In the genomic region with DNA sequence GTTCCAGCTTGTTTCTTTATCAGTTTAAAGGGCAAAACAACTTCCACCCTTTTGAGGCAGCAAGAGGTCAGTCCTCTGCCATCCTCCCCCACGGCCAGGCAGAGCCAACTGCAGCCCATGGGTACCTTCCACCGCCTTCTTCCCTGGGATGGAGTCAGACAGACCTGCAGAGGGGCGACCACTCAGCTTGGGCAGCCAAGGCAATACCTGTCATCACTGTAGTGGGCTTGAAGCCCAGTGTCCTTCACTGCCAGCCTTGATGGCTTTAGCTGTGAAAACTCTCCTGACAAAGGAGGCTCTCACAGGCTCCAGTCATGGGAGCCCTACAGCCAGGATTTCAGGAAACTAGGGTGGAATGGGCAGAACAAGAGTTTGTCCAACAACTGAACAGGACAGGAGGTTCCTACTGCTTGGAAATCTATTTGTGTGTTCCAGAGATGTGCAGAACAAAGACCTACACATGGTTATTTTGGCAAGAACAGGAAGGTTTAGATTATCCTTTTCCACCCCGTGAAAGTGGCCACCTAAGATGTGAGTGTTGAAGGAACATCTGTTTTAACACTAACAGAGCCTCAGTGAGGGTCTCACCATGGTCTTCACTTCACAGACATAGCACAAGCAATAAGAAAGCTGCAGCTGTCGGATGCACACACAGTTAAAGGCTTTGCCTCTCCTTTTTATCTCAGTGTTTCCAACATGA, we compare ENCODE assay signal across 19 cellular contexts.
A peak's percentile ranks its signal among the peaks of the same experiment; 100 is the strongest.
DNase-seq lines count a peak whose midpoint lies in the region; ATAC-seq and TF ChIP-seq lines count a peak whose summit lies in the region.
"Had no signal": no experiment of that assay in that cellular context is flagged by ENCODE, and none has a peak within 500 bp of the region (broad histone marks: within the 10 kb centered on the region; RNA-seq: fewer than 3 reads in every experiment).

No MANE protein-coding gene starts in this region.

- H3K4me3 Mint-ChIP-seq in CD14-positive monocyte (no peak overlapping the region), T-helper 17 cell (no peak overlapping the region)
- H3K4me3 Mint-ChIP-seq: IgD-negative memory B cell had no signal

- peaks cover 6 to 15% of the 10 kb centered on the region in 2 donors for H3K36me3 Mint-ChIP-seq in CD14-positive monocyte
- H3K36me3 Mint-ChIP-seq in T-helper 17 cell (ENCODE audit: low read depth) = no peaks in the 10 kb centered on the region
- H3K36me3 Mint-ChIP-seq: IgD-negative memory B cell had no signal

- H3K27me3 ChIP-seq in heart right ventricle (no peaks in the 10 kb centered on the region), neutrophil (no peaks in the 10 kb centered on the region)

- TF ChIP-seq CTCF in CD14-positive monocyte (IDR thresholded peaks at IDR 0.05) (no peak), heart right ventricle (IDR thresholded peaks at IDR 0.05) (no peak), neutrophil (IDR thresholded peaks at IDR 0.05) (no peak)

- H3K36me3 ChIP-seq in heart right ventricle (no peaks in the 10 kb centered on the region), neutrophil (peaks cover 5% of the 10 kb centered on the region)

- WGBS in heart right ventricle, 2 donors = 51 to 66% methylated on average over 5 of the region's 5 CpGs

- no peak for ATAC-seq in T-helper 17 cell
- ATAC-seq in heart right ventricle = peak; percentile 31 to 89 (median 64)
- ATAC-seq: PC-3 had no signal

- intact Hi-C loops in CD14-positive monocyte (cut with micrococcal nuclease) = loop anchor here (5.0 to 10.0 kb wide), 3 partner anchors 46 to 416 kb away; partner anchors contain the start of gene CDC42EP3 (in 1 of the 2)
- intact Hi-C loops in heart right ventricle (cut with DNase I) = loop anchor here in 9 of 10 donors (2.0 to 10.0 kb wide), 7 partner anchors 44 to 434 kb away; partner anchors contain the start of gene CDC42EP3 (in 1 of the 9)

- no peak for DNase-seq in CD14-positive monocyte (ENCODE audit: low spot score)
- no peak for DNase-seq in T-helper 17 cell
- DNase-seq in heart right ventricle = peak; percentile 51 to 54
- DNase-seq in DMS 273 (lab: John Stamatoyannopoulos, UW; ENCODE audit: unreplicated experiment) = no peak
- DNase-seq in glomerular visceral epithelial cell (ENCODE audit: extremely low spot score) = no peak
- no peak for DNase-seq in DMS53 (lab: John Stamatoyannopoulos, UW)
- no peak for DNase-seq in NCI-H2081 treated with DMSO at 0.1 percent for 48 hours (lab: John Stamatoyannopoulos, UW)
- DNase-seq: COR-L47, DMS153, EL, H7, Kasumi-1, NCI-H1930, NCI-H748 treated with DMSO at 0.1 percent for 48 hours, PC-3 had no signal

- H3K27me3 Mint-ChIP-seq in CD14-positive monocyte (ENCODE audit: low read depth in 3 of 3) (peaks cover 0 to 3% (median 0%) of the 10 kb centered on the region in 3 donors), T-helper 17 cell (no peaks in the 10 kb centered on the region)
- H3K27me3 Mint-ChIP-seq: IgD-negative memory B cell had no signal

- H3K4me3 ChIP-seq in heart right ventricle = no peak overlapping the region
- H3K4me3 ChIP-seq in neutrophil (ENCODE audit: low read depth in 1 of 2, low read length in 1 of 2) = no peak overlapping the region
- H3K4me3 ChIP-seq: SK-N-MC had no signal

- H3K27ac Mint-ChIP-seq in CD14-positive monocyte = peak overlapping the region in 6 of 7 donors; percentile 59 to 98 (median 96)
- H3K27ac Mint-ChIP-seq in T-helper 17 cell = peak overlapping the region; percentile 14
- H3K27ac Mint-ChIP-seq: IgD-negative memory B cell had no signal

- peaks cover 0 to 2% (median 0%) of the 10 kb centered on the region in 7 donors for H3K9me3 Mint-ChIP-seq in CD14-positive monocyte
- H3K9me3 Mint-ChIP-seq: IgD-negative memory B cell had no signal

- H3K4me1 Mint-ChIP-seq in CD14-positive monocyte = peaks cover 67% of the 10 kb centered on the region
- peaks cover 13% of the 10 kb centered on the region for H3K4me1 Mint-ChIP-seq in T-helper 17 cell

- no peaks in the 10 kb centered on the region for H3K9me3 ChIP-seq in T-helper 17 cell (ENCODE audit: control insufficient read depth, low read length, poor library complexity, severe bottlenecking)
- no peaks in the 10 kb centered on the region for H3K9me3 ChIP-seq in heart right ventricle
- no peaks in the 10 kb centered on the region for H3K9me3 ChIP-seq in neutrophil

- H3K4me1 ChIP-seq in heart right ventricle = peaks cover 0 to 54% (median 39%) of the 10 kb centered on the region in 9 donors
- H3K4me1 ChIP-seq in neutrophil (ENCODE audit: control insufficient read depth in 1 of 2, insufficient read depth in 1 of 2, low read depth in 1 of 2, low read length in 1 of 2) = peaks cover 52 to 62% of the 10 kb centered on the region in 2 experiments

- peak overlapping the region in 8 of 10 donors; percentile 38 to 84 (median 74) for H3K27ac ChIP-seq in heart right ventricle
- H3K27ac ChIP-seq in neutrophil = peak overlapping the region; percentile 88
- H3K27ac ChIP-seq: C4-2B, SK-N-MC had no signal

Comparison
In these comparisons a context has a peak if more than half of its experiments do, and no peak if none do; other contexts are left out.
1. DNase-seq: peak in heart right ventricle (2 of 2); none in CD14-positive monocyte (single experiment), T-helper 17 cell (0 of 3), DMS 273 (single experiment), glomerular visceral epithelial cell (single experiment), DMS53 (single experiment) and NCI-H2081 treated with DMSO at 0.1 percent for 48 hours (single experiment).